In genomic region chr22:38396440-38397069, GRCh38 we compare ENCODE assay signal across 1 cellular context.
A peak's percentile ranks its signal among the peaks of the same experiment; 100 is the strongest.
TF ChIP-seq lines count a peak whose summit lies in the region.

No MANE protein-coding gene starts in this region.

TF ChIP-seq in WTC11, 78 proteins besides CTCF, POLR2A, EP300 and RAD21:
- peak; percentile 60; the same call in 1 of the 2 replicates for TF ChIP-seq ZMAT4 (CRISPR knock-in tag; IDR thresholded peaks at IDR 0.05)
TF ChIP-seq in WTC11: peak in this region for 1; not testable (repeated sequence) for 77.
